ENCODE assay signal across 13 cellular contexts in the genomic region with DNA sequence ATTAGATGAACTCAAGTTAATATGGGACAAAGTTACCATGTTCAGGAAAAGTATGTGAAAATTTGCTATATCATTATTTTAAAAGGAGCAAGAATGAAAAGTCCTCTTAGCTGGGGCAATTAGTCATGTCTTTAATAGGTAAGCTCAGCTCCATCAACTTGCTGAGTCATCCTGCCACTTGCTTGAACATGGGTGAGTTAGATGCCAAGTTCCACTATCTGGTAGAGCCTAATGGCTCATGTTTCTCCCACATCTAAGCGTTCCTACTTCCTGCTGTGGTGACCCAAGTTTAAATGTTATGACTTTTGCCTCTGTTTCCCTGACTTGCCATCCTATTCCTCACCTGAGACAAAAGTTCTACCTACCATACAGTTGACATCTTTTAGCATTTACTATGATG.
DNase-seq lines count a peak whose midpoint lies in the region; ATAC-seq and TF ChIP-seq lines count a peak whose summit lies in the region.
"Had no signal": no experiment of that assay in that cellular context is flagged by ENCODE, and none has a peak within 500 bp of the region (broad histone marks: within the 10 kb centered on the region; RNA-seq: fewer than 3 reads in every experiment).

No MANE protein-coding gene starts in this region.

- H3K36me3 ChIP-seq in kidney epithelial cell (ENCODE audit: control insufficient read depth, insufficient read depth, low read length), result no peaks in the 10 kb centered on the region
- H3K36me3 ChIP-seq: gastroesophageal sphincter, right lobe of liver, SJCRH30 had no signal

- peaks cover 4% of the 10 kb centered on the region for H3K9me3 Mint-ChIP-seq in glutamatergic neuron (ENCODE audit: unreplicated experiment)

- no peak overlapping the region for H3K27ac Mint-ChIP-seq in glutamatergic neuron (ENCODE audit: unreplicated experiment)

- TF ChIP-seq CTCF in LNCaP clone FGC (IDR thresholded peaks at IDR 0.05; ENCODE audit: control insufficient read depth, extremely low read depth, insufficient read depth), result no peak
- TF ChIP-seq CTCF in kidney epithelial cell (IDR thresholded peaks at IDR 0.05; ENCODE audit: insufficient read depth, low read length, poor library complexity, severe bottlenecking), result no peak
- TF ChIP-seq CTCF in glutamatergic neuron (IDR thresholded peaks at IDR 0.05; ENCODE audit: partially characterized antibody, unreplicated experiment), result no peak

- H3K4me3 Mint-ChIP-seq in glutamatergic neuron (ENCODE audit: unreplicated experiment), result no peak overlapping the region

- no peak for ATAC-seq in GM21825 (IDR thresholded peaks at IDR 0.05; ENCODE audit: unreplicated experiment)
- ATAC-seq in GM21723 (IDR thresholded peaks at IDR 0.05; ENCODE audit: unreplicated experiment), result no peak
- ATAC-seq: gastroesophageal sphincter had no signal

- H3K36me3 Mint-ChIP-seq in glutamatergic neuron (ENCODE audit: unreplicated experiment), result no peaks in the 10 kb centered on the region

- H3K4me3 ChIP-seq in LNCaP clone FGC (ENCODE audit: low read depth, low read length), result no peak overlapping the region
- no peak overlapping the region for H3K4me3 ChIP-seq in kidney epithelial cell (ENCODE audit: low read depth, low read length)
- H3K4me3 ChIP-seq: gastroesophageal sphincter, right lobe of liver, SJCRH30 had no signal

- no peaks in the 10 kb centered on the region for H3K4me1 Mint-ChIP-seq in glutamatergic neuron (ENCODE audit: low read depth, unreplicated experiment)

- H3K27me3 ChIP-seq in kidney epithelial cell (ENCODE audit: control insufficient read depth, insufficient read depth, low read length), result no peaks in the 10 kb centered on the region
- H3K27me3 ChIP-seq: gastroesophageal sphincter, right lobe of liver, SJCRH30 had no signal

- DNase-seq in DMS79 treated with DMSO at 0.1 percent for 48 hours (lab: John Stamatoyannopoulos, UW) (peak; percentile 0), DMS79 (lab: John Stamatoyannopoulos, UW) (no peak), LNCaP clone FGC (ENCODE audit: low read depth) (peak; percentile 13), amniotic epithelial cell (ENCODE audit: low read depth) (peak; percentile 56), kidney epithelial cell (ENCODE audit: low read depth) (peak; percentile 65), glutamatergic neuron (no peak)
- DNase-seq: activated CD8-positive, alpha-beta memory T cell treated with anti-CD3 and anti-CD28 coated beads for 24 hours; NCI-H2227 treated with DMSO at 0.1 percent for 48 hours; right lobe of liver; SJCRH30 had no signal

- peaks cover 2% of the 10 kb centered on the region for H3K27me3 Mint-ChIP-seq in glutamatergic neuron (ENCODE audit: unreplicated experiment)

Comparison
In these comparisons a context has a peak if more than half of its experiments do, and no peak if none do; other contexts are left out.
1. DNase-seq: peak in DMS79 treated with DMSO at 0.1 percent for 48 hours (single experiment), LNCaP clone FGC (single experiment), amniotic epithelial cell (single experiment) and kidney epithelial cell (single experiment); none in DMS79 (single experiment) and glutamatergic neuron (single experiment).